1 cellular context compared by ENCODE assay signal in genomic region chr2:159797468-159798375, GRCh38.
TF ChIP-seq lines count a peak whose summit lies in the region.

Gene CD302 (minus strand): TSS chr2:159798208. CDS start chr2:159798198, 10 bp downstream.

TF ChIP-seq in HepG2, 621 proteins besides CTCF, POLR2A, EP300 and RAD21 (continued from another document and continues in another):
- TF ChIP-seq, protein P1, sequence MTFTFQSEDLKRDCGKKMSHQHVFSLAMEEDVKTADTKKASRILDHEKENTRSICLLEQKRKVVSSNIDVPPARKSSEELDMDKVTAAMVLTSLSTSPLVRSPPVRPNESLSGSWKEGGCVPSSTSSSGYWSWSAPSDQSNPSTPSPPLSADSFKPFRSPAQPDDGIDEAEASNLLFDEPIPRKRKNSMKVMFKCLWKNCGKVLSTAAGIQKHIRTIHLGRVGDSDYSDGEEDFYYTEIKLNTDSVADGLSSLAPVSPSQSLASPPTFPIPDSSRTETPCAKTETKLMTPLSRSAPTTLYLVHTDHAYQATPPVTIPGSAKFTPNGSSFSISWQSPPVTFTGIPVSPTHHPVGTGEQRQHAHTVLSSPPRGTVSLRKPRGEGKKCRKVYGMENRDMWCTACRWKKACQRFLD (CRISPR knock-in tag; IDR thresholded peaks at IDR 0.05; ENCODE audit: borderline replicate concordance), result no peak
- no peak for TF ChIP-seq LCORL (IDR thresholded peaks at IDR 0.05)
- TF ChIP-seq LCORL (CRISPR knock-in tag; IDR thresholded peaks at IDR 0.05), result peak; percentile 82
- TF ChIP-seq, protein P2, sequence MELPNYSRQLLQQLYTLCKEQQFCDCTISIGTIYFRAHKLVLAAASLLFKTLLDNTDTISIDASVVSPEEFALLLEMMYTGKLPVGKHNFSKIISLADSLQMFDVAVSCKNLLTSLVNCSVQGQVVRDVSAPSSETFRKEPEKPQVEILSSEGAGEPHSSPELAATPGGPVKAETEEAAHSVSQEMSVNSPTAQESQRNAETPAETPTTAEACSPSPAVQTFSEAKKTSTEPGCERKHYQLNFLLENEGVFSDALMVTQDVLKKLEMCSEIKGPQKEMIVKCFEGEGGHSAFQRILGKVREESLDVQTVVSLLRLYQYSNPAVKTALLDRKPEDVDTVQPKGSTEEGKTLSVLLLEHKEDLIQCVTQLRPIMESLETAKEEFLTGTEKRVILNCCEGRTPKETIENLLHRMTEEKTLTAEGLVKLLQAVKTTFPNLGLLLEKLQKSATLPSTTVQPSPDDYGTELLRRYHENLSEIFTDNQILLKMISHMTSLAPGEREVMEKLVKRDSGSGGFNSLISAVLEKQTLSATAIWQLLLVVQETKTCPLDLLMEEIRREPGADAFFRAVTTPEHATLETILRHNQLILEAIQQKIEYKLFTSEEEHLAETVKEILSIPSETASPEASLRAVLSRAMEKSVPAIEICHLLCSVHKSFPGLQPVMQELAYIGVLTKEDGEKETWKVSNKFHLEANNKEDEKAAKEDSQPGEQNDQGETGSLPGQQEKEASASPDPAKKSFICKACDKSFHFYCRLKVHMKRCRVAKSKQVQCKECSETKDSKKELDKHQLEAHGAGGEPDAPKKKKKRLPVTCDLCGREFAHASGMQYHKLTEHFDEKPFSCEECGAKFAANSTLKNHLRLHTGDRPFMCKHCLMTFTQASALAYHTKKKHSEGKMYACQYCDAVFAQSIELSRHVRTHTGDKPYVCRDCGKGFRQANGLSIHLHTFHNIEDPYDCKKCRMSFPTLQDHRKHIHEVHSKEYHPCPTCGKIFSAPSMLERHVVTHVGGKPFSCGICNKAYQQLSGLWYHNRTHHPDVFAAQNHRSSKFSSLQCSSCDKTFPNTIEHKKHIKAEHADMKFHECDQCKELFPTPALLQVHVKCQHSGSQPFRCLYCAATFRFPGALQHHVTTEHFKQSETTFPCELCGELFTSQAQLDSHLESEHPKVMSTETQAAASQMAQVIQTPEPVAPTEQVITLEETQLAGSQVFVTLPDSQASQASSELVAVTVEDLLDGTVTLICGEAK (IDR thresholded peaks at IDR 0.05), result no peak
- TF ChIP-seq, protein P2 (CRISPR knock-in tag; IDR thresholded peaks at IDR 0.05), result peak; percentile 89
- TF ChIP-seq ZNF430 (CRISPR knock-in tag; IDR thresholded peaks at IDR 0.05), result peak; percentile 60; the same call in 1 of the 2 replicates
- TF ChIP-seq AFF4 (CRISPR knock-in tag; IDR thresholded peaks at IDR 0.05), result no peak
- TF ChIP-seq SMC3 (IDR thresholded peaks at IDR 0.05; ENCODE audit: low read length), result no peak
- TF ChIP-seq DNMT1 (CRISPR knock-in tag; IDR thresholded peaks at IDR 0.05), result peak; percentile 84; the same call in 1 of the 2 replicates
- TF ChIP-seq, protein P3, sequence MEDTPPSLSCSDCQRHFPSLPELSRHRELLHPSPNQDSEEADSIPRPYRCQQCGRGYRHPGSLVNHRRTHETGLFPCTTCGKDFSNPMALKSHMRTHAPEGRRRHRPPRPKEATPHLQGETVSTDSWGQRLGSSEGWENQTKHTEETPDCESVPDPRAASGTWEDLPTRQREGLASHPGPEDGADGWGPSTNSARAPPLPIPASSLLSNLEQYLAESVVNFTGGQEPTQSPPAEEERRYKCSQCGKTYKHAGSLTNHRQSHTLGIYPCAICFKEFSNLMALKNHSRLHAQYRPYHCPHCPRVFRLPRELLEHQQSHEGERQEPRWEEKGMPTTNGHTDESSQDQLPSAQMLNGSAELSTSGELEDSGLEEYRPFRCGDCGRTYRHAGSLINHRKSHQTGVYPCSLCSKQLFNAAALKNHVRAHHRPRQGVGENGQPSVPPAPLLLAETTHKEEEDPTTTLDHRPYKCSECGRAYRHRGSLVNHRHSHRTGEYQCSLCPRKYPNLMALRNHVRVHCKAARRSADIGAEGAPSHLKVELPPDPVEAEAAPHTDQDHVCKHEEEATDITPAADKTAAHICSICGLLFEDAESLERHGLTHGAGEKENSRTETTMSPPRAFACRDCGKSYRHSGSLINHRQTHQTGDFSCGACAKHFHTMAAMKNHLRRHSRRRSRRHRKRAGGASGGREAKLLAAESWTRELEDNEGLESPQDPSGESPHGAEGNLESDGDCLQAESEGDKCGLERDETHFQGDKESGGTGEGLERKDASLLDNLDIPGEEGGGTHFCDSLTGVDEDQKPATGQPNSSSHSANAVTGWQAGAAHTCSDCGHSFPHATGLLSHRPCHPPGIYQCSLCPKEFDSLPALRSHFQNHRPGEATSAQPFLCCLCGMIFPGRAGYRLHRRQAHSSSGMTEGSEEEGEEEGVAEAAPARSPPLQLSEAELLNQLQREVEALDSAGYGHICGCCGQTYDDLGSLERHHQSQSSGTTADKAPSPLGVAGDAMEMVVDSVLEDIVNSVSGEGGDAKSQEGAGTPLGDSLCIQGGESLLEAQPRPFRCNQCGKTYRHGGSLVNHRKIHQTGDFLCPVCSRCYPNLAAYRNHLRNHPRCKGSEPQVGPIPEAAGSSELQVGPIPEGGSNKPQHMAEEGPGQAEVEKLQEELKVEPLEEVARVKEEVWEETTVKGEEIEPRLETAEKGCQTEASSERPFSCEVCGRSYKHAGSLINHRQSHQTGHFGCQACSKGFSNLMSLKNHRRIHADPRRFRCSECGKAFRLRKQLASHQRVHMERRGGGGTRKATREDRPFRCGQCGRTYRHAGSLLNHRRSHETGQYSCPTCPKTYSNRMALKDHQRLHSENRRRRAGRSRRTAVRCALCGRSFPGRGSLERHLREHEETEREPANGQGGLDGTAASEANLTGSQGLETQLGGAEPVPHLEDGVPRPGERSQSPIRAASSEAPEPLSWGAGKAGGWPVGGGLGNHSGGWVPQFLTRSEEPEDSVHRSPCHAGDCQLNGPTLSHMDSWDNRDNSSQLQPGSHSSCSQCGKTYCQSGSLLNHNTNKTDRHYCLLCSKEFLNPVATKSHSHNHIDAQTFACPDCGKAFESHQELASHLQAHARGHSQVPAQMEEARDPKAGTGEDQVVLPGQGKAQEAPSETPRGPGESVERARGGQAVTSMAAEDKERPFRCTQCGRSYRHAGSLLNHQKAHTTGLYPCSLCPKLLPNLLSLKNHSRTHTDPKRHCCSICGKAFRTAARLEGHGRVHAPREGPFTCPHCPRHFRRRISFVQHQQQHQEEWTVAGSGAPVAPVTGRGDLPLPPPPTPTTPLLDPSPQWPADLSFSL (CRISPR knock-in tag; IDR thresholded peaks at IDR 0.05), result no peak
- TF ChIP-seq ZSCAN30 (CRISPR knock-in tag; IDR thresholded peaks at IDR 0.05), result 0 out of 2 replicates have a peak, but pooled peaks have one; percentile 60
- 0 out of 2 replicates have a peak, but pooled peaks have one; percentile 45 for TF ChIP-seq ZNF530 (CRISPR knock-in tag; IDR thresholded peaks at IDR 0.05; ENCODE audit: low read depth)
- TF ChIP-seq, protein P4, sequence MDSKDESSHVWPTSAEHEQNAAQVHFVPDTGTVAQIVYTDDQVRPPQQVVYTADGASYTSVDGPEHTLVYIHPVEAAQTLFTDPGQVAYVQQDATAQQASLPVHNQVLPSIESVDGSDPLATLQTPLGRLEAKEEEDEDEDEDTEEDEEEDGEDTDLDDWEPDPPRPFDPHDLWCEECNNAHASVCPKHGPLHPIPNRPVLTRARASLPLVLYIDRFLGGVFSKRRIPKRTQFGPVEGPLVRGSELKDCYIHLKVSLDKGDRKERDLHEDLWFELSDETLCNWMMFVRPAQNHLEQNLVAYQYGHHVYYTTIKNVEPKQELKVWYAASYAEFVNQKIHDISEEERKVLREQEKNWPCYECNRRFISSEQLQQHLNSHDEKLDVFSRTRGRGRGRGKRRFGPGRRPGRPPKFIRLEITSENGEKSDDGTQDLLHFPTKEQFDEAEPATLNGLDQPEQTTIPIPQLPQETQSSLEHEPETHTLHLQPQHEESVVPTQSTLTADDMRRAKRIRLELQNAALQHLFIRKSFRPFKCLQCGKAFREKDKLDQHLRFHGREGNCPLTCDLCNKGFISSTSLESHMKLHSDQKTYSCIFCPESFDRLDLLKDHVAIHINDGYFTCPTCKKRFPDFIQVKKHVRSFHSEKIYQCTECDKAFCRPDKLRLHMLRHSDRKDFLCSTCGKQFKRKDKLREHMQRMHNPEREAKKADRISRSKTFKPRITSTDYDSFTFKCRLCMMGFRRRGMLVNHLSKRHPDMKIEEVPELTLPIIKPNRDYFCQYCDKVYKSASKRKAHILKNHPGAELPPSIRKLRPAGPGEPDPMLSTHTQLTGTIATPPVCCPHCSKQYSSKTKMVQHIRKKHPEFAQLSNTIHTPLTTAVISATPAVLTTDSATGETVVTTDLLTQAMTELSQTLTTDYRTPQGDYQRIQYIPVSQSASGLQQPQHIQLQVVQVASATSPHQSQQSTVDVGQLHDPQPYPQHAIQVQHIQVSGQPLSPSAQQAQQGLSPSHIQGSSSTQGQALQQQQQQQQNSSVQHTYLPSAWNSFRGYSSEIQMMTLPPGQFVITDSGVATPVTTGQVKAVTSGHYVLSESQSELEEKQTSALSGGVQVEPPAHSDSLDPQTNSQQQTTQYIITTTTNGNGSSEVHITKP (CRISPR knock-in tag; IDR thresholded peaks at IDR 0.05; ENCODE audit: low read depth), result no peak
- TF ChIP-seq ZKSCAN5 (CRISPR knock-in tag; IDR thresholded peaks at IDR 0.05), result no peak
- TF ChIP-seq ATF3 (CRISPR knock-in tag; IDR thresholded peaks at IDR 0.05), result peak; percentile 44; the same call in 1 of the 2 replicates
- TF ChIP-seq NR2F2 (IDR thresholded peaks at IDR 0.05; ENCODE audit: borderline replicate concordance, low read depth), result no peak
